Comparison of ENCODE assay signal across 26 cellular contexts in the genomic region with DNA sequence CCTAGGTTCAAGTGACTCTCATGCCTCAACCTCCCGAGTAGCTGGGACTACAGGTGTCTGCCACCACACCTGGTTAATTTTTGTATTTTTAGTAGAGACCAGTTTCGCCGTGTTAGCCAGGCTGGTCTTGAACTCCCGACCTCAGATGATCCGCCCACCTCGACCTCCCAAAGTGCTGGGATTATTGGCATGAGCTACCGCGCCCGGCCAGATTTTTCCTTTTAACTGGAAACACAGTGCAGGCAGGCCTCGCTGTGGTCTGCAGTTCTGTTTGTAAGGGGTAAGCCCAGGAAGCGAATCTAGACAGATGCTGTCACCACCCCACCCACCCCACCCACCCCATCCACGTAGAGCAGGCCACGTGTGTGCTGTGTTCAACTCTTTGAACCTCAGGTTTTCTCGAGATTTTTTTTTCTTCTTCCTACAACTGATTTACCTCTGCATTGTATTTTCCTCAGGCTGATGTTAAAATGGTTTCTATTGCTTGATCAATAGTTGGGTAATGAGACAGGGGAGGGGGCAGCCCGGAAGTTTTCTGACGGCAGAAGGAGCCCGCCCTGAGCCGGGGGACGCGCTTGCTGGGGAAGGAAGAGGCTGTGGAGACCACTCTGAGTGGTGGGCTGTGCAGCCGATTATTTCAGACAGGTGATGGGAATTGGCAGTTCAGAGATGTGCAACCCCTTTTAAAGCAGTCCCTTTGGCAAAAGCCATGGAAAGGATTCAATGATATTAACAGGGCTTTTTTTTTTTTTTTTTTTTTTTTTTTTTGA.
"Had no signal": no experiment of that assay in that cellular context is flagged by ENCODE, and none has a peak within 500 bp of the region (broad histone marks: within the 10 kb centered on the region; RNA-seq: fewer than 3 reads in every experiment).

No MANE protein-coding gene starts in this region.

- H3K4me3 Mint-ChIP-seq: dendritic cell treated with granulocyte-macrophage colony-stimulating factor and Interleukin-4, amounts not matched to agents 40 ng/mL and 50 ng/mL, for 4 days; mesothelial cell of epicardium; naive B cell; natural killer cell treated with Interleukin-12 subunit alpha and Interleukin-12 subunit beta and Interleukin-15 and Interleukin-18, amount 100 ng/mL, for 72 hours; neural crest cell; stimulated activated memory B cell treated with anti-CD40 and anti-IgM and Interleukin-4, amounts not matched to agents 10 μg/mL and 1 μg/mL and 100 μg/mL, for 72 hours; stimulated activated naive CD8-positive, alpha-beta T cell treated with anti-CD3 and anti-CD28 coated beads, Interleukin-15, Interleukin-2, amounts not matched to agents 100 ng/mL and 50 ng/mL, for 24 hours had no signal

- H3K27ac ChIP-seq: colonic mucosa, esophagus muscularis mucosa, foreskin keratinocyte, gastroesophageal sphincter, heart left ventricle, hepatocyte, left lung, parathyroid adenoma, prostate gland, right atrium auricular region, thoracic aorta, transverse colon, vagina had no signal

- H3K36me3 Mint-ChIP-seq: mesothelial cell of epicardium; naive B cell; natural killer cell treated with Interleukin-12 subunit alpha and Interleukin-12 subunit beta and Interleukin-15 and Interleukin-18, amount 100 ng/mL, for 72 hours; stimulated activated memory B cell treated with anti-CD40 and anti-IgM and Interleukin-4, amounts not matched to agents 10 μg/mL and 1 μg/mL and 100 μg/mL, for 72 hours had no signal

- H3K27me3 ChIP-seq: colonic mucosa, esophagus muscularis mucosa, foreskin keratinocyte, gastroesophageal sphincter, heart left ventricle, hepatocyte, left lung, right atrium auricular region, vagina had no signal

- H3K27ac Mint-ChIP-seq: dendritic cell treated with granulocyte-macrophage colony-stimulating factor and Interleukin-4, amounts not matched to agents 40 ng/mL and 50 ng/mL, for 4 days; mesothelial cell of epicardium; naive B cell; natural killer cell treated with Interleukin-12 subunit alpha and Interleukin-12 subunit beta and Interleukin-15 and Interleukin-18, amount 100 ng/mL, for 72 hours; stimulated activated memory B cell treated with anti-CD40 and anti-IgM and Interleukin-4, amounts not matched to agents 10 μg/mL and 1 μg/mL and 100 μg/mL, for 72 hours; stimulated activated naive CD8-positive, alpha-beta T cell treated with anti-CD3 and anti-CD28 coated beads, Interleukin-15, Interleukin-2, amounts not matched to agents 100 ng/mL and 50 ng/mL, for 24 hours had no signal

- H3K36me3 ChIP-seq: colonic mucosa, esophagus muscularis mucosa, gastroesophageal sphincter, heart left ventricle, left lung, prostate gland, right atrium auricular region, thoracic aorta, transverse colon, vagina had no signal

- H3K9me3 Mint-ChIP-seq: dendritic cell treated with granulocyte-macrophage colony-stimulating factor and Interleukin-4, amounts not matched to agents 40 ng/mL and 50 ng/mL, for 4 days; mesothelial cell of epicardium; naive B cell; natural killer cell treated with Interleukin-12 subunit alpha and Interleukin-12 subunit beta and Interleukin-15 and Interleukin-18, amount 100 ng/mL, for 72 hours; neural crest cell; stimulated activated memory B cell treated with anti-CD40 and anti-IgM and Interleukin-4, amounts not matched to agents 10 μg/mL and 1 μg/mL and 100 μg/mL, for 72 hours; stimulated activated naive CD8-positive, alpha-beta T cell treated with anti-CD3 and anti-CD28 coated beads, Interleukin-15, Interleukin-2, amounts not matched to agents 100 ng/mL and 50 ng/mL, for 24 hours had no signal

- H3K4me3 ChIP-seq: colonic mucosa, esophagus muscularis mucosa, gastroesophageal sphincter, heart left ventricle, hepatocyte, left lung, mucosa of descending colon, prostate gland, right atrium auricular region, thoracic aorta, transverse colon, vagina had no signal

- DNase-seq: effector CD8-positive, alpha-beta T cell; foreskin keratinocyte; left cardiac atrium; mesenchymal stem cell; naive B cell; stimulated activated CD4-positive, alpha-beta T cell treated with anti-CD3 and anti-CD28 coated beads, Interleukin-4, amount 100 ng/mL, for 4 hours; transverse colon had no signal

- H3K4me1 Mint-ChIP-seq: naive B cell; neural crest cell; stimulated activated memory B cell treated with anti-CD40 and anti-IgM and Interleukin-4, amounts not matched to agents 10 μg/mL and 1 μg/mL and 100 μg/mL, for 72 hours had no signal

- H2AFZ ChIP-seq: hepatocyte, parathyroid adenoma had no signal

- ATAC-seq: foreskin keratinocyte; gastroesophageal sphincter; heart left ventricle; left cardiac atrium; natural killer cell treated with Interleukin-12 subunit alpha and Interleukin-12 subunit beta and Interleukin-15 and Interleukin-18, amount 100 ng/mL, for 72 hours; sciatic nerve; stimulated activated memory B cell treated with anti-CD40 and anti-IgM and Interleukin-4, amounts not matched to agents 10 μg/mL and 1 μg/mL and 100 μg/mL, for 72 hours had no signal

- H3K4me1 ChIP-seq: colonic mucosa, esophagus muscularis mucosa, foreskin keratinocyte, gastroesophageal sphincter, left lung, parathyroid adenoma, prostate gland, right atrium auricular region, transverse colon, vagina had no signal

- H3K4me2 ChIP-seq: hepatocyte had no signal

- H3K9me3 ChIP-seq: colonic mucosa, esophagus muscularis mucosa, gastroesophageal sphincter, heart left ventricle, left lung, mucosa of descending colon, prostate gland, right atrium auricular region, thoracic aorta, transverse colon, vagina had no signal

- H3K27me3 Mint-ChIP-seq: stimulated activated naive CD8-positive, alpha-beta T cell treated with anti-CD3 and anti-CD28 coated beads, Interleukin-15, Interleukin-2, amounts not matched to agents 100 ng/mL and 50 ng/mL, for 24 hours had no signal

- H3K9ac ChIP-seq: parathyroid adenoma had no signal
